In the genomic region with DNA sequence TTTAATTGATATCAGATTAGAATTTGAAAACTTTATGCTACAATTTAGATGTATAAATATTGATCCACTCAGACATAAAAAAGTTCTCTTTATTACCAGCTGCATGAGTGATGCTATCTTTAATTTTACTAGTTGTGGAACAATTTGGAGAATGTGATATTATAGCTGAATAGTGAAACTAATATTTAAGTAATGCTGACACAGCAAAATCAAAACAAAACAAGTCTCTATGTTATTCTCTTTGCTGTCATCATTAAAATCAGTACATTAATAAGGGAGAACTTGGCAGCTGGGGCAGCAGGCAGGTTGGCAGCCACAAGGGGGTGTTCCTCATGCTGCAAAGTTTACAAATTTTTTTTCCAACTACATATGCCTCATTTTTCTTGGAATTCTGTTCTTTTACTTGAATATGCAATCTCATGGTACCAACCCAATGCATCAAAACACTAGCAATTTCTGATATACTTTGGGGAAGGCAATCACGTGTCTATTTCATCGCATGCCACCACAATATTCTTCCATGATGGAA, we compare ENCODE assay signal across 2 cellular contexts.
TF ChIP-seq lines count a peak whose summit lies in the region.

No MANE protein-coding gene starts in this region.

TF ChIP-seq in SK-N-SH, 30 proteins besides CTCF, POLR2A, EP300 and RAD21:
- TF ChIP-seq RCOR1 (IDR thresholded peaks at IDR 0.05; ENCODE audit: low read length) (no peak), RFX5 (IDR thresholded peaks at IDR 0.05; ENCODE audit: low read length) (no peak), CHD2 (IDR thresholded peaks at IDR 0.05; ENCODE audit: low read length, partially characterized antibody) (no peak), RXRA (IDR thresholded peaks at IDR 0.05; ENCODE audit: borderline replicate concordance, low read depth) (no peak), NRF1 (IDR thresholded peaks at IDR 0.05; ENCODE audit: low read depth, low read length) (no peak), YY1 (IDR thresholded peaks at IDR 0.05; ENCODE audit: low read depth) (no peak), TAF1 (IDR thresholded peaks at IDR 0.05; ENCODE audit: borderline replicate concordance, low read depth, low read length) (no peak), NFIC (IDR thresholded peaks at IDR 0.05; ENCODE audit: borderline replicate concordance) (no peak), TEAD4 (IDR thresholded peaks at IDR 0.05; ENCODE audit: borderline replicate concordance, insufficient read depth) (no peak), MEF2A (IDR thresholded peaks at IDR 0.05; ENCODE audit: borderline replicate concordance, low read depth) (no peak), SMC3 (IDR thresholded peaks at IDR 0.05; ENCODE audit: low read depth, low read length) (no peak), FOXM1 (IDR thresholded peaks at IDR 0.05; ENCODE audit: low read depth) (no peak), ELF1 (IDR thresholded peaks at IDR 0.05) (no peak), SIN3A (IDR thresholded peaks at IDR 0.05; ENCODE audit: borderline replicate concordance, low read depth, low read length) (no peak)
- TF ChIP-seq, protein P1, sequence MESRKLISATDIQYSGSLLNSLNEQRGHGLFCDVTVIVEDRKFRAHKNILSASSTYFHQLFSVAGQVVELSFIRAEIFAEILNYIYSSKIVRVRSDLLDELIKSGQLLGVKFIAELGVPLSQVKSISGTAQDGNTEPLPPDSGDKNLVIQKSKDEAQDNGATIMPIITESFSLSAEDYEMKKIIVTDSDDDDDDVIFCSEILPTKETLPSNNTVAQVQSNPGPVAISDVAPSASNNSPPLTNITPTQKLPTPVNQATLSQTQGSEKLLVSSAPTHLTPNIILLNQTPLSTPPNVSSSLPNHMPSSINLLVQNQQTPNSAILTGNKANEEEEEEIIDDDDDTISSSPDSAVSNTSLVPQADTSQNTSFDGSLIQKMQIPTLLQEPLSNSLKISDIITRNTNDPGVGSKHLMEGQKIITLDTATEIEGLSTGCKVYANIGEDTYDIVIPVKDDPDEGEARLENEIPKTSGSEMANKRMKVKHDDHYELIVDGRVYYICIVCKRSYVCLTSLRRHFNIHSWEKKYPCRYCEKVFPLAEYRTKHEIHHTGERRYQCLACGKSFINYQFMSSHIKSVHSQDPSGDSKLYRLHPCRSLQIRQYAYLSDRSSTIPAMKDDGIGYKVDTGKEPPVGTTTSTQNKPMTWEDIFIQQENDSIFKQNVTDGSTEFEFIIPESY (IDR thresholded peaks at IDR 0.05; ENCODE audit: borderline replicate concordance, low read depth), result no peak
- TF ChIP-seq, protein P2, sequence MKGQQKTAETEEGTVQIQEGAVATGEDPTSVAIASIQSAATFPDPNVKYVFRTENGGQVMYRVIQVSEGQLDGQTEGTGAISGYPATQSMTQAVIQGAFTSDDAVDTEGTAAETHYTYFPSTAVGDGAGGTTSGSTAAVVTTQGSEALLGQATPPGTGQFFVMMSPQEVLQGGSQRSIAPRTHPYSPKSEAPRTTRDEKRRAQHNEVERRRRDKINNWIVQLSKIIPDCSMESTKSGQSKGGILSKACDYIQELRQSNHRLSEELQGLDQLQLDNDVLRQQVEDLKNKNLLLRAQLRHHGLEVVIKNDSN (IDR thresholded peaks at IDR 0.05; ENCODE audit: borderline replicate concordance, low read depth), result no peak
- TF ChIP-seq, protein P3, sequence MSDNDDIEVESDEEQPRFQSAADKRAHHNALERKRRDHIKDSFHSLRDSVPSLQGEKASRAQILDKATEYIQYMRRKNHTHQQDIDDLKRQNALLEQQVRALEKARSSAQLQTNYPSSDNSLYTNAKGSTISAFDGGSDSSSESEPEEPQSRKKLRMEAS (IDR thresholded peaks at IDR 0.05; ENCODE audit: low read depth), result no peak
- TF ChIP-seq, protein P4, sequence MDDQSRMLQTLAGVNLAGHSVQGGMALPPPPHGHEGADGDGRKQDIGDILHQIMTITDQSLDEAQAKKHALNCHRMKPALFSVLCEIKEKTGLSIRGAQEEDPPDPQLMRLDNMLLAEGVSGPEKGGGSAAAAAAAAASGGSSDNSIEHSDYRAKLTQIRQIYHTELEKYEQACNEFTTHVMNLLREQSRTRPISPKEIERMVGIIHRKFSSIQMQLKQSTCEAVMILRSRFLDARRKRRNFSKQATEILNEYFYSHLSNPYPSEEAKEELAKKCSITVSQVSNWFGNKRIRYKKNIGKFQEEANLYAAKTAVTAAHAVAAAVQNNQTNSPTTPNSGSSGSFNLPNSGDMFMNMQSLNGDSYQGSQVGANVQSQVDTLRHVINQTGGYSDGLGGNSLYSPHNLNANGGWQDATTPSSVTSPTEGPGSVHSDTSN (IDR thresholded peaks at IDR 0.05), result no peak
TF ChIP-seq in SK-N-SH: peak in this region for 0.

TF ChIP-seq in SK-N-SH treated with all-trans-retinoic acid at 6 μM for 48 hours, 23 proteins besides CTCF, POLR2A, EP300 and RAD21:
- TF ChIP-seq ZNF70 (CRISPR knock-in tag; IDR thresholded peaks at IDR 0.05) (no peak), ISL1 (CRISPR knock-in tag; IDR thresholded peaks at IDR 0.05) (no peak), BACH2 (CRISPR knock-in tag; IDR thresholded peaks at IDR 0.05; ENCODE audit: borderline replicate concordance) (no peak), SNAI2 (CRISPR knock-in tag; IDR thresholded peaks at IDR 0.05) (no peak), ESRRG (CRISPR knock-in tag; IDR thresholded peaks at IDR 0.05) (no peak), ZNF565 (CRISPR knock-in tag; conservative IDR thresholded peaks at IDR 0.05; ENCODE audit: low read depth) (no peak), ARNTL (CRISPR knock-in tag; IDR thresholded peaks at IDR 0.05; ENCODE audit: borderline replicate concordance, low read depth) (no peak), GLIS3 (CRISPR knock-in tag; IDR thresholded peaks at IDR 0.05) (no peak), RARB (CRISPR knock-in tag; IDR thresholded peaks at IDR 0.05) (no peak), OSR1 (CRISPR knock-in tag; IDR thresholded peaks at IDR 0.05) (no peak), ZC3H10 (CRISPR knock-in tag; IDR thresholded peaks at IDR 0.05) (no peak)
- TF ChIP-seq, protein P5, sequence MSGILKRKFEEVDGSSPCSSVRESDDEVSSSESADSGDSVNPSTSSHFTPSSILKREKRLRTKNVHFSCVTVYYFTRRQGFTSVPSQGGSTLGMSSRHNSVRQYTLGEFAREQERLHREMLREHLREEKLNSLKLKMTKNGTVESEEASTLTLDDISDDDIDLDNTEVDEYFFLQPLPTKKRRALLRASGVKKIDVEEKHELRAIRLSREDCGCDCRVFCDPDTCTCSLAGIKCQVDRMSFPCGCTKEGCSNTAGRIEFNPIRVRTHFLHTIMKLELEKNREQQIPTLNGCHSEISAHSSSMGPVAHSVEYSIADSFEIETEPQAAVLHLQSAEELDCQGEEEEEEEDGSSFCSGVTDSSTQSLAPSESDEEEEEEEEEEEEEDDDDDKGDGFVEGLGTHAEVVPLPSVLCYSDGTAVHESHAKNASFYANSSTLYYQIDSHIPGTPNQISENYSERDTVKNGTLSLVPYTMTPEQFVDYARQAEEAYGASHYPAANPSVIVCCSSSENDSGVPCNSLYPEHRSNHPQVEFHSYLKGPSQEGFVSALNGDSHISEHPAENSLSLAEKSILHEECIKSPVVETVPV (CRISPR knock-in tag; IDR thresholded peaks at IDR 0.05), result no peak
- TF ChIP-seq, protein P6, sequence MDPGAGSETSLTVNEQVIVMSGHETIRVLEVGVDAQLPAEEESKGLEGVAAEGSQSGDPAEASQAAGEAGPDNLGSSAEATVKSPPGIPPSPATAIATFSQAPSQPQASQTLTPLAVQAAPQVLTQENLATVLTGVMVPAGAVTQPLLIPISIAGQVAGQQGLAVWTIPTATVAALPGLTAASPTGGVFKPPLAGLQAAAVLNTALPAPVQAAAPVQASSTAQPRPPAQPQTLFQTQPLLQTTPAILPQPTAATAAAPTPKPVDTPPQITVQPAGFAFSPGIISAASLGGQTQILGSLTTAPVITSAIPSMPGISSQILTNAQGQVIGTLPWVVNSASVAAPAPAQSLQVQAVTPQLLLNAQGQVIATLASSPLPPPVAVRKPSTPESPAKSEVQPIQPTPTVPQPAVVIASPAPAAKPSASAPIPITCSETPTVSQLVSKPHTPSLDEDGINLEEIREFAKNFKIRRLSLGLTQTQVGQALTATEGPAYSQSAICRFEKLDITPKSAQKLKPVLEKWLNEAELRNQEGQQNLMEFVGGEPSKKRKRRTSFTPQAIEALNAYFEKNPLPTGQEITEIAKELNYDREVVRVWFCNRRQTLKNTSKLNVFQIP (CRISPR knock-in tag; IDR thresholded peaks at IDR 0.05; ENCODE audit: borderline replicate concordance, low read depth), result no peak
